ENCODE assay signal across 8 cellular contexts in the genomic region with DNA sequence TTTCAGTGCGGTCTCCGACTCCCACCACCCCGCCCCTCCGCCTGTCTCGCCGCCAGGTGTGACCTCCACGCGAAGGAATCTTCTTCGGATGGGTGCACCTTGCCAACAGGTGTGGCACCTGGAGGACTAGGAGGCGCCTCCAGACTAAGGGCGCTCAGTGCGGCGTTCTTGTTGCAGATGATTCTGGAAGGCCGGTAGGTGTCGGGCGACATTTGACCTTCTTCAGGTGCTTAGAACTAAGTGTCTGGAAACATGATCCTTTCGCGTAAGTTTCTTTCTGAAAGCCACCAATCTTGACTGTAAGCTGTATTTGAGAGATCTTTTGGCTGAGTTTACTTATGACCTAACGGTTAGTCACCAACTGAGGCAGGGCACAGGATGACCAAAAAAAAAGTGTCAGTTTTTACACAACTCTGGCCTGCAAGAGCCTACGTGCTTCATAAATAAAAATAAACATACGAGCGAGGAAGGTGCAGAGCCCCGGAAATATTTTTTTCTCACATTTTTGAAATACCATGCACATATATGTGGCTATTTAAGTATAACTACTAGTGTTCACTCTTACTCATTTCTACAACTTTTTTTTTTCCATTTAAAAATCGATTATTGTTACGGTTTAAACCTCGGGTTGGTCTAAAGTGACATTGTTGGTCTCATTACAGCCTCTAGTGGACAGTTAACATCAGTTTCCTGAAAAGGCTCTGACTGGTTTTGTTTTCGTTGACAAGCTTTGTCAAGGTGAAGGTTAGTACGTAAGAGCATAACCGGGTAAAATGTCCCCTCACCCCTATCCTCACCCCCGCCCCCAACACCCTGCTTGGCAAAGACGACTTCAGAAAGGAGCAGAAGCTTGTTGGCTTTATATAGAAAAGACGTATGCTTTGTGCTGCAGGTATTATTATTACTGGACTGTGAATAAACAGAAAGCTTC. TPM values are rescaled to one million over a fixed set of nuclear protein-coding genes. Genes with fewer than 3 reads are reported as not detected.
DNase-seq lines count a peak whose midpoint lies in the region; ATAC-seq, FAIRE-seq and TF ChIP-seq lines count a peak whose summit lies in the region.

No MANE protein-coding gene starts in this region.

- H3K27ac Mint-ChIP-seq in activated CD8-positive, alpha-beta memory T cell treated with anti-CD3 and anti-CD28 coated beads, Interleukin-2, amount 10 ng/mL, durations not matched to agents 7 days and 5 days: peak overlapping the region; percentile 99
- H3K27ac Mint-ChIP-seq in endothelial cell (ENCODE audit: unreplicated experiment): no peak overlapping the region
- H3K27ac Mint-ChIP-seq in stimulated activated naive CD8-positive, alpha-beta T cell treated with anti-CD3 and anti-CD28 coated beads, Interleukin-15, Interleukin-2, amounts not matched to agents 100 ng/mL and 50 ng/mL, for 24 hours: peak overlapping the region; percentile 90

- H3K4me1 Mint-ChIP-seq in activated CD8-positive, alpha-beta memory T cell treated with anti-CD3 and anti-CD28 coated beads, Interleukin-2, amount 10 ng/mL, durations not matched to agents 7 days and 5 days: peaks cover 57% of the 10 kb centered on the region
- H3K4me1 Mint-ChIP-seq in endothelial cell (ENCODE audit: unreplicated experiment): peaks cover 18% of the 10 kb centered on the region
- H3K4me1 Mint-ChIP-seq in stimulated activated naive CD8-positive, alpha-beta T cell treated with anti-CD3 and anti-CD28 coated beads, Interleukin-15, Interleukin-2, amounts not matched to agents 100 ng/mL and 50 ng/mL, for 24 hours (ENCODE audit: low read depth): peaks cover 70% of the 10 kb centered on the region

- TF ChIP-seq CTCF in AG04450 (IDR thresholded peaks at IDR 0.05; ENCODE audit: low read depth, low read length): peak; percentile 90
- peak; percentile 58 for TF ChIP-seq CTCF in endothelial cell (IDR thresholded peaks at IDR 0.05; ENCODE audit: unreplicated experiment)

- no peaks in the 10 kb centered on the region for H3K9me3 ChIP-seq in AG04450 (ENCODE audit: control insufficient read depth, insufficient read depth, low read length)
- H3K9me3 ChIP-seq in mononuclear cell (ENCODE audit: low read depth, low read length): no peaks in the 10 kb centered on the region

- peaks cover 28% of the 10 kb centered on the region for H3K4me1 ChIP-seq in mononuclear cell (ENCODE audit: insufficient read depth, low read length)

- H3K27me3 Mint-ChIP-seq in activated CD8-positive, alpha-beta memory T cell treated with anti-CD3 and anti-CD28 coated beads, Interleukin-2, amount 10 ng/mL, durations not matched to agents 7 days and 5 days: no peaks in the 10 kb centered on the region
- peaks cover 5% of the 10 kb centered on the region for H3K27me3 Mint-ChIP-seq in endothelial cell (ENCODE audit: unreplicated experiment)
- no peaks in the 10 kb centered on the region for H3K27me3 Mint-ChIP-seq in stimulated activated naive CD8-positive, alpha-beta T cell treated with anti-CD3 and anti-CD28 coated beads, Interleukin-15, Interleukin-2, amounts not matched to agents 100 ng/mL and 50 ng/mL, for 24 hours

- CTCF ChIA-PET in AG04450 (lab: Charles Lee): interaction anchor here (0.6 to 5.2 kb wide), 73 partner anchors 8 to 478 kb away, joined by 3 to 98 read pairs (median 4); no protein-coding TSS in a partner anchor
- CTCF ChIA-PET in activated CD8-positive, alpha-beta memory T cell treated with anti-CD3 and anti-CD28 coated beads, Interleukin-2, amount 10 ng/mL, durations not matched to agents 7 days and 5 days (lab: Charles Lee): interaction anchor here (0.6 to 5.8 kb wide), 48 partner anchors 10 to 557 kb away, joined by 3 to 60 read pairs (median 6); no protein-coding TSS in a partner anchor

- H3K27ac ChIP-seq in AG04450 (ENCODE audit: low read depth, low read length): peak overlapping the region; percentile 75

- peak overlapping the region; percentile 78 for H3K4me3 ChIP-seq in AG04450 (ENCODE audit: low read depth, low read length)
- H3K4me3 ChIP-seq in mononuclear cell (ENCODE audit: low read length): peak overlapping the region; percentile 59

- POLR2A ChIA-PET in AG04450 (lab: Yijun Ruan, JAX): interaction anchor here (0.5 to 2.3 kb wide), 9 partner anchors 24 to 431 kb away, joined by 3 to 7 read pairs (median 3); no protein-coding TSS in a partner anchor

- no peak for DNase-seq in AG04450 (ENCODE audit: low read depth, low spot score)
- DNase-seq in GM18507 (ENCODE audit: extremely low spot score, insufficient read length, low read depth): no peak
- peak; percentile 72 for DNase-seq in NCI-H82 (lab: John Stamatoyannopoulos, UW)
- DNase-seq in activated CD8-positive, alpha-beta memory T cell treated with anti-CD3 and anti-CD28 coated beads, Interleukin-2, amount 10 ng/mL, durations not matched to agents 7 days and 5 days: peak; percentile 79
- DNase-seq in endothelial cell (ENCODE audit: low spot score): peak; percentile 11

- peak overlapping the region; percentile 100 for H3K4me3 Mint-ChIP-seq in activated CD8-positive, alpha-beta memory T cell treated with anti-CD3 and anti-CD28 coated beads, Interleukin-2, amount 10 ng/mL, durations not matched to agents 7 days and 5 days
- peak overlapping the region; percentile 95 for H3K4me3 Mint-ChIP-seq in endothelial cell (ENCODE audit: unreplicated experiment)
- H3K4me3 Mint-ChIP-seq in stimulated activated naive CD8-positive, alpha-beta T cell treated with anti-CD3 and anti-CD28 coated beads, Interleukin-15, Interleukin-2, amounts not matched to agents 100 ng/mL and 50 ng/mL, for 24 hours: peak overlapping the region; percentile 93

- no peaks in the 10 kb centered on the region for H3K9me3 Mint-ChIP-seq in activated CD8-positive, alpha-beta memory T cell treated with anti-CD3 and anti-CD28 coated beads, Interleukin-2, amount 10 ng/mL, durations not matched to agents 7 days and 5 days (ENCODE audit: low read depth)
- H3K9me3 Mint-ChIP-seq in endothelial cell (ENCODE audit: unreplicated experiment): no peaks in the 10 kb centered on the region
- no peaks in the 10 kb centered on the region for H3K9me3 Mint-ChIP-seq in stimulated activated naive CD8-positive, alpha-beta T cell treated with anti-CD3 and anti-CD28 coated beads, Interleukin-15, Interleukin-2, amounts not matched to agents 100 ng/mL and 50 ng/mL, for 24 hours

- peak; percentile 30 for ATAC-seq in HG03103 (IDR thresholded peaks at IDR 0.05; ENCODE audit: low read depth, unreplicated experiment)
- peak; percentile 24 for ATAC-seq in activated CD8-positive, alpha-beta memory T cell treated with anti-CD3 and anti-CD28 coated beads, Interleukin-2, amount 10 ng/mL, durations not matched to agents 7 days and 5 days

- peak; percentile 92 for FAIRE-seq in GM18507 (lab: Jason Lieb, UNC)

- H3K36me3 Mint-ChIP-seq in activated CD8-positive, alpha-beta memory T cell treated with anti-CD3 and anti-CD28 coated beads, Interleukin-2, amount 10 ng/mL, durations not matched to agents 7 days and 5 days: peaks cover 13% of the 10 kb centered on the region
- H3K36me3 Mint-ChIP-seq in endothelial cell (ENCODE audit: low read depth, unreplicated experiment): peaks cover 3% of the 10 kb centered on the region
- H3K36me3 Mint-ChIP-seq in stimulated activated naive CD8-positive, alpha-beta T cell treated with anti-CD3 and anti-CD28 coated beads, Interleukin-15, Interleukin-2, amounts not matched to agents 100 ng/mL and 50 ng/mL, for 24 hours (ENCODE audit: low read depth): peaks cover 5% of the 10 kb centered on the region

- no peaks in the 10 kb centered on the region for H3K27me3 ChIP-seq in AG04450 (ENCODE audit: control insufficient read depth, insufficient read depth, low read length)
- H3K27me3 ChIP-seq in mononuclear cell (ENCODE audit: insufficient read depth, low read length): no peaks in the 10 kb centered on the region

RNA-seq across cellular contexts. Expression of a gene that starts 1.6 kb away (rescaled TPM):
- 11.8 and 12.6 TPM in 2 replicates for polyA plus RNA-seq in AG04450 (2011; rRNA removed)
- 32.4 and 37.6 TPM in 2 replicates for polyA minus RNA-seq in AG04450 (2011; rRNA and poly(A)+ RNA removed)
- total RNA-seq in activated CD8-positive, alpha-beta memory T cell treated with anti-CD3 and anti-CD28 coated beads, Interleukin-2, amount 10 ng/mL, durations not matched to agents 7 days and 5 days: 100 to 1,000 TPM in 1 of 2 experiments, 10 to 100 TPM in 1; 84.6 to 117 TPM
- 18.7 TPM for total RNA-seq in endothelial cell (ENCODE audit: unreplicated experiment)
- 83.4 TPM for total RNA-seq in mononuclear cell

Comparison
In these comparisons a context has a peak if more than half of its experiments do, and no peak if none do; other contexts are left out.
1. DNase-seq: peak in NCI-H82 (single experiment), activated CD8-positive, alpha-beta memory T cell treated with anti-CD3 and anti-CD28 coated beads, Interleukin-2, amount 10 ng/mL, durations not matched to agents 7 days and 5 days (single experiment) and endothelial cell (single experiment); none in AG04450 (single experiment) and GM18507 (single experiment).
2. Peak in every context shown above with its lines, with median percentiles within 50 percentile points of each other: H3K4me3 Mint-ChIP-seq.